ENCODE assay signal across 8 cellular contexts in genomic region chr3:53243165-53243564, GRCh38. TPM values are rescaled to one million over a fixed set of nuclear protein-coding genes. Genes with fewer than 3 reads are reported as not detected.
DNase-seq lines count a peak whose midpoint lies in the region; ATAC-seq and TF ChIP-seq lines count a peak whose summit lies in the region.

No MANE protein-coding gene starts in this region.

- H3K4me1 Mint-ChIP-seq in CD14-positive monocyte (peaks cover 81% of the 10 kb centered on the region), neural crest cell (peaks cover 36% of the 10 kb centered on the region)

- no peak overlapping the region for H3K4me3 ChIP-seq in gastrocnemius medialis

- TF ChIP-seq POLR2A in gastrocnemius medialis (IDR thresholded peaks at IDR 0.05) = no peak

- H3K4me1 ChIP-seq in gastrocnemius medialis = peaks cover 36 to 39% of the 10 kb centered on the region in 2 donors

- no peaks in the 10 kb centered on the region for H3K27me3 ChIP-seq in gastrocnemius medialis

- H3K9me3 Mint-ChIP-seq in CD14-positive monocyte = peaks cover 0 to 2% (median 0%) of the 10 kb centered on the region in 7 donors
- no peaks in the 10 kb centered on the region for H3K9me3 Mint-ChIP-seq in neural crest cell

- H3K27ac Mint-ChIP-seq in CD14-positive monocyte (peak overlapping the region; percentile 93 to 99 (median 96)), neural crest cell (ENCODE audit: unreplicated experiment) (peak overlapping the region; percentile 35)

- H3K27ac ChIP-seq in gastrocnemius medialis = peak overlapping the region in 2 of 4 donors; percentile 75 to 81

- ATAC-seq in esophagus mucosa (peak; percentile 53), HG02678 (IDR thresholded peaks at IDR 0.05; ENCODE audit: unreplicated experiment) (no peak), HG03196 (IDR thresholded peaks at IDR 0.05; ENCODE audit: unreplicated experiment) (no peak), gastrocnemius medialis (no peak)

- no peak for DNase-seq in CD14-positive monocyte (ENCODE audit: low spot score)
- DNase-seq in NCI-H2171 treated with DMSO at 0.1 percent for 48 hours (lab: John Stamatoyannopoulos, UW) = peak; percentile 66
- DNase-seq in neural crest cell (ENCODE audit: low read depth, low spot score) = peak; percentile 18
- no peak for DNase-seq in ecto neural progenitor cell (ENCODE audit: low spot score)
- no peak for DNase-seq in gastrocnemius medialis

- intact Hi-C loops in CD14-positive monocyte (cut with micrococcal nuclease) (no loop called here), gastrocnemius medialis (cut with DNase I; ENCODE audit: low total_unique reads) (no loop called here)

- peaks cover 57 to 74% of the 10 kb centered on the region in 2 donors for H3K36me3 Mint-ChIP-seq in CD14-positive monocyte
- H3K36me3 Mint-ChIP-seq in neural crest cell (ENCODE audit: low read depth) = peaks cover 11% of the 10 kb centered on the region

- H3K27me3 Mint-ChIP-seq in CD14-positive monocyte (ENCODE audit: low read depth in 3 of 3) (no peaks in the 10 kb centered on the region), neural crest cell (ENCODE audit: low read depth) (no peaks in the 10 kb centered on the region)

- in situ Hi-C loops in gastrocnemius medialis (cut with MboI; ENCODE audit: low sequenced_read_pairs in 4 of 4) = no loop called here

- H3K36me3 ChIP-seq in gastrocnemius medialis = peaks cover 0 to 27% of the 10 kb centered on the region in 2 donors

- TF ChIP-seq CTCF in CD14-positive monocyte (IDR thresholded peaks at IDR 0.05) = no peak
- no peak for TF ChIP-seq CTCF in neural crest cell (conservative IDR thresholded peaks at IDR 0.05)
- TF ChIP-seq CTCF in gastrocnemius medialis (IDR thresholded peaks at IDR 0.05 in 4 of 5, conservative IDR thresholded peaks at IDR 0.05 in 1 of 5) = no peak

- H3K9me3 ChIP-seq in gastrocnemius medialis = no peaks in the 10 kb centered on the region

- H3K4me3 Mint-ChIP-seq in CD14-positive monocyte (peak overlapping the region; percentile 12 to 29), neural crest cell (no peak overlapping the region)

RNA-seq across cellular contexts. Expression of gene TKT, which starts 12.7 kb away (rescaled TPM):
- polyA plus RNA-seq in CD14-positive monocyte = 100 to 1,000 TPM; 562 to 582 TPM
- total RNA-seq in esophagus mucosa = 379 TPM
- total RNA-seq in neural crest cell = 556 and 564 TPM in 2 replicates
- 10 to 100 TPM; 18.5 to 41.3 (median 23.8) TPM for total RNA-seq in gastrocnemius medialis

Comparison
In these comparisons a context has a peak if more than half of its experiments do, and no peak if none do; other contexts are left out.
1. DNase-seq: peak in NCI-H2171 treated with DMSO at 0.1 percent for 48 hours (single experiment) and neural crest cell (single experiment); none in CD14-positive monocyte (single experiment), ecto neural progenitor cell (single experiment) and gastrocnemius medialis (0 of 2).